Comparison of ENCODE assay signal across 20 cellular contexts in the genomic region with DNA sequence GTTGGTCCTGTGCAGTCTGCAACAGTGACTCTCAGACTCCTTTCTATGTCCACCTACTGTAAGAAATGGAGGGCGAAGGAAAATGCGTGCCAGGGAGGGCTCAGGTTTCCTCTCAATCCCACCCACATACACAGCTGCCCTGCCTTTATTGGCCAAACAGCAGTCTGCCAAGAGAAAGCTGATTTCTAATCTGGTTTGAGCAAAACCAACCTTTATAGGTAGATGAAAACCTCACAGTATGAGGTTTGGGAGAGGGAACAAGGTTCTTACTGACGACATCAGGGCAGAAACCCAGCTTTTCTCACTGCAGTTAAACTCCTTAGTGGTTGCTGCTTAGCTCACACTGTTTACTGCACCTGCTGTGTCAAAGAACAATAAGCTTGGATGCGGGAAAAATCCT.
DNase-seq lines count a peak whose midpoint lies in the region; ATAC-seq and TF ChIP-seq lines count a peak whose summit lies in the region.
"Had no signal": no experiment of that assay in that cellular context is flagged by ENCODE, and none has a peak within 500 bp of the region (broad histone marks: within the 10 kb centered on the region; RNA-seq: fewer than 3 reads in every experiment).

No MANE protein-coding gene starts in this region.

- H3K27ac Mint-ChIP-seq in T-helper 2 cell treated with Interferon-gamma antibody and Interleukin-4, amounts not matched to agents 5 μg/mL and 100 μg/mL, for 36 hours = peak overlapping the region; percentile 8
- H3K27ac Mint-ChIP-seq in T-helper 17 cell = peak overlapping the region; percentile 12
- H3K27ac Mint-ChIP-seq: immature natural killer cell; stimulated activated effector memory CD8-positive, alpha-beta T cell treated with anti-CD3 and anti-CD28 coated beads, Interleukin-12 subunit alpha, Interleukin-12 subunit beta, amount 100 ng/mL, for 72 hours had no signal

- H3K4me3 ChIP-seq in ascending aorta = no peak overlapping the region
- H3K4me3 ChIP-seq: coronary artery, MG63, upper lobe of right lung had no signal

- no peaks in the 10 kb centered on the region for H3K27me3 Mint-ChIP-seq in T-helper 2 cell treated with Interferon-gamma antibody and Interleukin-4, amounts not matched to agents 5 μg/mL and 100 μg/mL, for 36 hours (ENCODE audit: low read depth)
- peaks cover 2% of the 10 kb centered on the region for H3K27me3 Mint-ChIP-seq in T-helper 17 cell

- DNase-seq in T-helper 2 cell treated with Interferon-gamma antibody and Interleukin-4, amounts not matched to agents 5 μg/mL and 100 μg/mL, for 36 hours (ENCODE audit: low spot score) = no peak
- DNase-seq in T-helper 2 cell (no peak), T-helper 17 cell (no peak), left kidney (ENCODE audit: low read depth, low spot score) (peak; percentile 45), GDM1 (lab: John Stamatoyannopoulos, UW) (no peak), ascending aorta (ENCODE audit: low spot score in 2 of 2) (no peak), NCI-H345 (lab: John Stamatoyannopoulos, UW) (no peak)
- DNase-seq in stimulated activated naive CD8-positive, alpha-beta T cell treated with anti-CD3 and anti-CD28 coated beads, Interleukin-15, Interleukin-2, amounts not matched to agents 100 U/mL and 50 U/mL, for 24 hours = no peak
- DNase-seq: activated T-cell treated with anti-CD3 and anti-CD28 coated beads, Interleukin-2, amount 50 U/mL, for 48 hours; amniotic stem cell; immature natural killer cell; mesenchymal stem cell; MG63; NCI-H1930; SHP77; T-helper 9 cell; upper lobe of right lung had no signal

- no peak overlapping the region for H3K27ac ChIP-seq in ascending aorta
- H3K27ac ChIP-seq: upper lobe of right lung had no signal

- peaks cover 46% of the 10 kb centered on the region for H3K4me1 Mint-ChIP-seq in T-helper 2 cell treated with Interferon-gamma antibody and Interleukin-4, amounts not matched to agents 5 μg/mL and 100 μg/mL, for 36 hours (ENCODE audit: low read depth)
- peaks cover 23% of the 10 kb centered on the region for H3K4me1 Mint-ChIP-seq in T-helper 17 cell

- H3K4me1 ChIP-seq in ascending aorta = no peaks in the 10 kb centered on the region

- no peak for ATAC-seq in T-helper 17 cell
- peak; percentile 10 for ATAC-seq in stimulated activated naive CD8-positive, alpha-beta T cell treated with anti-CD3 and anti-CD28 coated beads, Interleukin-15, Interleukin-2, amounts not matched to agents 100 U/mL and 50 U/mL, for 24 hours
- ATAC-seq: stimulated activated effector memory CD8-positive, alpha-beta T cell treated with anti-CD3 and anti-CD28 coated beads, Interleukin-12 subunit alpha, Interleukin-12 subunit beta, amount 100 ng/mL, for 72 hours; upper lobe of right lung had no signal

- intact Hi-C loops in ascending aorta (cut with DNase I) = no loop called here

- H3K36me3 ChIP-seq in ascending aorta = no peaks in the 10 kb centered on the region
- H3K36me3 ChIP-seq: MG63, upper lobe of right lung had no signal

- H3K9me3 ChIP-seq in T-helper 17 cell (ENCODE audit: control insufficient read depth, low read length, poor library complexity, severe bottlenecking) = no peaks in the 10 kb centered on the region
- no peaks in the 10 kb centered on the region for H3K9me3 ChIP-seq in ascending aorta
- H3K9me3 ChIP-seq: MG63, upper lobe of right lung had no signal

- TF ChIP-seq CTCF in ascending aorta (IDR thresholded peaks at IDR 0.05) = no peak

- peaks cover 4% of the 10 kb centered on the region for H3K36me3 Mint-ChIP-seq in T-helper 2 cell treated with Interferon-gamma antibody and Interleukin-4, amounts not matched to agents 5 μg/mL and 100 μg/mL, for 36 hours (ENCODE audit: low read depth)
- H3K36me3 Mint-ChIP-seq in T-helper 17 cell (ENCODE audit: low read depth) = peaks cover under 1% of the 10 kb centered on the region
- H3K36me3 Mint-ChIP-seq: CD14-positive monocyte; immature natural killer cell; stimulated activated effector memory CD8-positive, alpha-beta T cell treated with anti-CD3 and anti-CD28 coated beads, Interleukin-12 subunit alpha, Interleukin-12 subunit beta, amount 100 ng/mL, for 72 hours had no signal

- no peak overlapping the region for H3K4me3 Mint-ChIP-seq in T-helper 2 cell treated with Interferon-gamma antibody and Interleukin-4, amounts not matched to agents 5 μg/mL and 100 μg/mL, for 36 hours
- H3K4me3 Mint-ChIP-seq in T-helper 17 cell = no peak overlapping the region
- H3K4me3 Mint-ChIP-seq: CD14-positive monocyte; immature natural killer cell; stimulated activated effector memory CD8-positive, alpha-beta T cell treated with anti-CD3 and anti-CD28 coated beads, Interleukin-12 subunit alpha, Interleukin-12 subunit beta, amount 100 ng/mL, for 72 hours had no signal

- H3K9me3 Mint-ChIP-seq in T-helper 2 cell treated with Interferon-gamma antibody and Interleukin-4, amounts not matched to agents 5 μg/mL and 100 μg/mL, for 36 hours = peaks cover 4% of the 10 kb centered on the region
- H3K9me3 Mint-ChIP-seq: stimulated activated effector memory CD8-positive, alpha-beta T cell treated with anti-CD3 and anti-CD28 coated beads, Interleukin-12 subunit alpha, Interleukin-12 subunit beta, amount 100 ng/mL, for 72 hours had no signal

- H3K27me3 ChIP-seq in ascending aorta = no peaks in the 10 kb centered on the region
- H3K27me3 ChIP-seq: MG63, upper lobe of right lung had no signal
